ENCODE assay signal across 35 cellular contexts in the genomic region with DNA sequence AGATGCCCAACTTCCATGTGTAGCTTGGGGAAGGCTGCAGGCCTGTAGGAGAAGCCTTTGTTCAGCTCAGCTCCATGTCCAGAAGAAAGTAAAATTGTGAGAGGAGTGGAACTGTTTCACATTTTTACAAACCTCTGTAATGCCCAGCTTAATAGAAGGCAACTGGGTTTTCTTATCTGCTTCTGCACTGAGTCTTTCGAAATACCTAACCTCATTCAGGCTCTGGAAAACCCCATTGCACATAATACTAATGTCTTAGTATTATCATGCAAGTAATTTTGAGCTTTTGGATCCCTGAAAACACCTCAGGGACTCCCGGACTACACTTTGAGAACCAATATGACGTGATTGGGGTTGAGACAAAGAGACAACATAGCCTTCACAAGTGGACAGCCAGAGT. TPM values are rescaled to one million over a fixed set of nuclear protein-coding genes. Genes with fewer than 3 reads are reported as not detected.
"Had no signal": no experiment of that assay in that cellular context is flagged by ENCODE, and none has a peak within 500 bp of the region (broad histone marks: within the 10 kb centered on the region; RNA-seq: fewer than 3 reads in every experiment).

No MANE protein-coding gene starts in this region.

- H3K36me3 ChIP-seq: adrenal gland, ascending aorta, brain microvascular endothelial cell, esophagus squamous epithelium, neutrophil, ovary, upper lobe of left lung, vagina had no signal

- ATAC-seq: left colon; sciatic nerve; stimulated activated memory B cell treated with anti-CD40 and anti-IgM and Interleukin-4, amounts not matched to agents 10 μg/mL and 1 μg/mL and 100 μg/mL, for 72 hours; stimulated activated naive CD8-positive, alpha-beta T cell treated with anti-CD3 and anti-CD28 coated beads, Interleukin-15, amount 100 ng/mL, for 72 hours had no signal

- H3K4me3 ChIP-seq: adrenal gland, ascending aorta, esophagus squamous epithelium, ovary, upper lobe of left lung, vagina had no signal

- FAIRE-seq: kidney, small intestine, TTC549 had no signal

- H3K9me3 ChIP-seq: adrenal gland, esophagus squamous epithelium, neutrophil, ovary, vagina had no signal

- H3K27ac ChIP-seq: adrenal gland, ascending aorta, brain microvascular endothelial cell, esophagus squamous epithelium, neutrophil, ovary, upper lobe of left lung, vagina, VCaP had no signal

- H3K27me3 ChIP-seq: adrenal gland, ascending aorta, brain microvascular endothelial cell, esophagus squamous epithelium, ovary, upper lobe of left lung, vagina had no signal

- DNase-seq: activated CD4-positive, alpha-beta T cell treated with anti-CD3 and anti-CD28 coated beads for 4 hours; activated CD4-positive, alpha-beta T cell treated with anti-CD3 and anti-CD28 coated beads, Interleukin-2, amount 50 U/mL, for 4 hours; activated effector memory CD4-positive, alpha-beta T cell treated with Interleukin-2 at 50 U/mL for 16 hours; activated naive CD4-positive, alpha-beta T cell treated with Interleukin-2 at 50 U/mL for 16 hours; activated T-cell treated with anti-CD3 and anti-CD28 coated beads for 4 hours; adrenal gland; brain microvascular endothelial cell; central memory CD4-positive, alpha-beta T cell; esophagus squamous epithelium; head of caudate nucleus; hippocampal formation; kidney; left colon; naive B cell; nephron progenitor cell; ovary; small intestine; stimulated activated CD4-positive, alpha-beta T cell treated with anti-CD3 and anti-CD28 coated beads, Interleukin-1b, Interleukin-23, amount 100 ng/mL, for 48 hours; stimulated activated CD4-positive, alpha-beta T cell treated with anti-CD3 and anti-CD28 coated beads, Interleukin-4, amount 100 ng/mL, for 4 hours; stimulated activated CD8-positive, alpha-beta memory T cell treated with anti-CD3 and anti-CD28 coated beads, Interleukin-4, amount 100 ng/mL, for 48 hours; stimulated activated naive CD8-positive, alpha-beta T cell treated with anti-CD3 and anti-CD28 coated beads, Interleukin-15, amount 100 ng/mL, for 72 hours; substantia nigra; T-helper 1 cell had no signal

- H3K4me1 ChIP-seq: adrenal gland, ascending aorta, esophagus squamous epithelium, upper lobe of left lung, vagina had no signal

RNA-seq across cellular contexts. Expression of a gene that starts 5.8 kb away (rescaled TPM):
- total RNA-seq: adrenal gland, ascending aorta, esophagus squamous epithelium, kidney, left colon, liver, mesothelial cell of epicardium, ovary, progenitor cell of endocrine pancreas, renal cortical epithelial cell, sciatic nerve, upper lobe of left lung, vagina had no signal
- polyA plus RNA-seq: adrenal gland, liver, ovary, small intestine had no signal
